ENCODE assay signal across 17 cellular contexts in the genomic region with DNA sequence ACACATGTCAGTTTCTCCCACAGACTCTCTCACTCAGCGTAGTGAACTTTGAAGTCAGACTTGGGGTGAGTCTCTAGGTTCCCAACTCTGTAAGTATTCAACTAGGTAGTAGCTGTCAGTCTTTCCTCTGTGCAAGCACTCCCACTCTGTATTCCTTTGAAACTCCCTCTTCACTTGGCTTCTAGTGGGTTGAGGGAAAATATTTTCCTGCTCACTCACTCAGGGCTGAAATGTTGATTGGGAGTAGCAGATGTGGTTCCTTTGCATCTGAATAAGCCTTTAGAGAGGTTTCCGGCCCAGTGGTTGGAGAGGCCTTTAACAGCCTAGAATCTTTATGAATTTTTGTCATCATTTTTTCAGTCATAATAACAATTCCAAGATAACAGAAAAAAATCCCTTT.
"Had no signal": no experiment of that assay in that cellular context is flagged by ENCODE, and none has a peak within 500 bp of the region (broad histone marks: within the 10 kb centered on the region; RNA-seq: fewer than 3 reads in every experiment).

No MANE protein-coding gene starts in this region.

- DNase-seq: activated CD4-positive, alpha-beta T cell treated with anti-CD3 and anti-CD28 coated beads, Interleukin-2, amount 10 ng/mL, durations not matched to agents 24 days and 14 days; activated CD4-positive, CD25-positive, alpha-beta regulatory T cell; activated CD8-positive, alpha-beta memory T cell treated with anti-CD3 and anti-CD28 coated beads, Interleukin-2, amount 50 U/mL, for 4 hours; activated CD8-positive, alpha-beta T cell treated with anti-CD3 and anti-CD28 coated beads, Interleukin-2, amount 10 ng/mL, durations not matched to agents 7 days and 5 days; activated effector memory CD4-positive, alpha-beta T cell treated with anti-CD3 and anti-CD28 coated beads, Interleukin-2, amount 50 U/mL, for 16 hours; activated T-cell treated with anti-CD3 and anti-CD28 coated beads, Interleukin-2, amount 50 U/mL, for 48 hours; amniotic stem cell; effector CD4-positive, alpha-beta T cell; esophagus squamous epithelium; left colon; naive thymus-derived CD4-positive, alpha-beta T cell; stimulated activated CD4-positive, alpha-beta T cell treated with anti-CD3 and anti-CD28 coated beads, Interleukin-2, amount 100 ng/mL, for 48 hours; T-helper 2 cell had no signal

- ATAC-seq: activated CD8-positive, alpha-beta T cell treated with anti-CD3 and anti-CD28 coated beads, Interleukin-2, amount 10 ng/mL, durations not matched to agents 7 days and 5 days; left colon; naive thymus-derived CD4-positive, alpha-beta T cell; stimulated activated memory B cell treated with anti-CD40 and anti-IgM and Interleukin-4, amounts not matched to agents 10 μg/mL and 1 μg/mL and 100 μg/mL, for 72 hours had no signal

- H3K27me3 ChIP-seq: esophagus squamous epithelium had no signal

- FAIRE-seq: endothelial cell of umbilical vein, frontal cortex had no signal

- H3K4me3 ChIP-seq: coronary artery, esophagus squamous epithelium had no signal

- H3K27ac ChIP-seq: coronary artery, esophagus squamous epithelium had no signal

- H3K9me3 ChIP-seq: esophagus squamous epithelium had no signal

- H3K36me3 ChIP-seq: esophagus squamous epithelium had no signal

- H3K4me1 ChIP-seq: esophagus squamous epithelium had no signal
